24 cellular contexts compared by ENCODE assay signal in the genomic region with DNA sequence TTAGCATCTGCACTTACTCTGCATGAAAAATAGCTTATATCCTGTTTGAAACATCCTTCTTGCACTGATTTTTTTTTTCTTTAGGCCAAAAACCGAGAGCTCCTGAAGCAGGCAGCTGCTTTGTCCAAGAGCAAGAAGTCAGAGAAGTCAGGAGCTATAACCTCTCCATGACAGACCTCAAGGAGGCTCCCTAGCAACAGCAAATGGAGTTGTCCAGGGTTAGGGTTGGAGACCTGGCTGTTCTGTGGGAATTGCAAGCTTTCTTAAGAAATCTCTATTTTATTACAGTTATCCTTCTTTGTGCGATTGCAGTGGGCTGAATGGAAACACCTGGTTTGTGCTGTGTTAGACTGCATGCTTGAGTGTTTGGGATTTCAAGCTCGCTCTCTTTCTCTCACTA. TPM values are rescaled to one million over a fixed set of nuclear protein-coding genes. Genes with fewer than 3 reads are reported as not detected.
A peak's percentile ranks its signal among the peaks of the same experiment; 100 is the strongest.
DNase-seq lines count a peak whose midpoint lies in the region; ATAC-seq and TF ChIP-seq lines count a peak whose summit lies in the region.
"Had no signal": no experiment of that assay in that cellular context is flagged by ENCODE, and none has a peak within 500 bp of the region (broad histone marks: within the 10 kb centered on the region; RNA-seq: fewer than 3 reads in every experiment).

No MANE protein-coding gene starts in this region.

- no peak for TF ChIP-seq POLR2A in GM18505 (IDR thresholded peaks at IDR 0.05; ENCODE audit: borderline replicate concordance, extremely low read depth, insufficient read depth, insufficient read length)

- in situ Hi-C loops in G401 (cut with HindIII; ENCODE audit: low sequenced_read_pairs) (no loop called here), KBM-7 (cut with MboI; ENCODE audit: low pct_unique_long_range_greater_than_20kb, low sequenced_read_pairs) (no loop called here)

- no peaks in the 10 kb centered on the region for H3K27me3 Mint-ChIP-seq in endodermal cell (ENCODE audit: insufficient read depth)
- H3K27me3 Mint-ChIP-seq: B cell; dendritic cell treated with granulocyte-macrophage colony-stimulating factor and Interleukin-4, amounts not matched to agents 40 ng/mL and 50 ng/mL, for 4 days had no signal

- TF ChIP-seq CTCF in endodermal cell (conservative IDR thresholded peaks at IDR 0.05) (peak; percentile 53), lower lobe of right lung (IDR thresholded peaks at IDR 0.05) (peak; percentile 10), colonic mucosa (IDR thresholded peaks at IDR 0.05) (no peak)

- H3K9me3 ChIP-seq in endodermal cell (ENCODE audit: control insufficient read depth, low read length): no peaks in the 10 kb centered on the region
- no peaks in the 10 kb centered on the region for H3K9me3 ChIP-seq in lower lobe of right lung
- H3K9me3 ChIP-seq in colonic mucosa: no peaks in the 10 kb centered on the region
- H3K9me3 ChIP-seq: body of pancreas, MG63 had no signal

- no peaks in the 10 kb centered on the region for H3K9me3 Mint-ChIP-seq in endodermal cell
- H3K9me3 Mint-ChIP-seq: activated naive CD4-positive, alpha-beta T cell treated with anti-CD3 and anti-CD28 coated beads, Interleukin-2, amount 50 U/mL, for 72 hours; dendritic cell treated with granulocyte-macrophage colony-stimulating factor and Interleukin-4, amounts not matched to agents 40 ng/mL and 50 ng/mL, for 4 days; natural killer cell had no signal

- H3K27me3 ChIP-seq in endodermal cell (ENCODE audit: control insufficient read depth, insufficient read depth, low read length, poor library complexity, severe bottlenecking): no peaks in the 10 kb centered on the region
- no peaks in the 10 kb centered on the region for H3K27me3 ChIP-seq in lower lobe of right lung (ENCODE audit: low read depth)
- H3K27me3 ChIP-seq in colonic mucosa: no peaks in the 10 kb centered on the region
- H3K27me3 ChIP-seq: body of pancreas, MG63 had no signal

- no peak overlapping the region for H3K4me3 Mint-ChIP-seq in endodermal cell
- H3K4me3 Mint-ChIP-seq: B cell; dendritic cell treated with granulocyte-macrophage colony-stimulating factor and Interleukin-4, amounts not matched to agents 40 ng/mL and 50 ng/mL, for 4 days; natural killer cell had no signal

- H3K27ac ChIP-seq in endodermal cell (ENCODE audit: low read depth, low read length) (no peak overlapping the region), lower lobe of right lung (no peak overlapping the region), colonic mucosa (no peak overlapping the region)
- H3K27ac ChIP-seq: body of pancreas had no signal

- peaks cover 23% of the 10 kb centered on the region for H3K36me3 Mint-ChIP-seq in endodermal cell (ENCODE audit: low read depth)
- H3K36me3 Mint-ChIP-seq: activated naive CD4-positive, alpha-beta T cell treated with anti-CD3 and anti-CD28 coated beads, Interleukin-2, amount 50 U/mL, for 72 hours had no signal

- H3K36me3 ChIP-seq in endodermal cell (ENCODE audit: control insufficient read depth, insufficient read depth, low read length) (peaks cover 23% of the 10 kb centered on the region), lower lobe of right lung (peaks cover 65% of the 10 kb centered on the region), colonic mucosa (no peaks in the 10 kb centered on the region)

- H3K4me1 ChIP-seq in endodermal cell (ENCODE audit: control insufficient read depth, insufficient read depth, low read length) (no peaks in the 10 kb centered on the region), lower lobe of right lung (peaks cover 2% of the 10 kb centered on the region), colonic mucosa (no peaks in the 10 kb centered on the region)
- H3K4me1 ChIP-seq: body of pancreas had no signal

- 90 to 100% methylated on average over 1 to 3 of the region's 3 CpGs for WGBS in endodermal cell (ENCODE audit: insufficient coverage in 1 of 2, insufficient read length in 1 of 2), 2 experiments

- H3K9ac ChIP-seq in endodermal cell (ENCODE audit: extremely low read depth, low read length, poor library complexity, severe bottlenecking): no peak overlapping the region
- no peak overlapping the region for H3K9ac ChIP-seq in colonic mucosa (ENCODE audit: low read depth in 2 of 2, low read length in 2 of 2)

- no peak overlapping the region for H3K4me3 ChIP-seq in endodermal cell (ENCODE audit: low read length)
- H3K4me3 ChIP-seq in lower lobe of right lung: no peak overlapping the region
- no peak overlapping the region for H3K4me3 ChIP-seq in colonic mucosa
- H3K4me3 ChIP-seq: body of pancreas, MG63 had no signal

- H3K4me1 Mint-ChIP-seq in endodermal cell: peaks cover 2% of the 10 kb centered on the region
- H3K4me1 Mint-ChIP-seq: B cell, natural killer cell had no signal

- no peak overlapping the region for H3K27ac Mint-ChIP-seq in endodermal cell
- H3K27ac Mint-ChIP-seq: B cell; dendritic cell treated with granulocyte-macrophage colony-stimulating factor and Interleukin-4, amounts not matched to agents 40 ng/mL and 50 ng/mL, for 4 days; natural killer cell had no signal

- ATAC-seq in lower lobe of right lung: no peak
- no peak for ATAC-seq in GM18505 (IDR thresholded peaks at IDR 0.05; ENCODE audit: unreplicated experiment)
- ATAC-seq: activated naive CD4-positive, alpha-beta T cell treated with anti-CD3 and anti-CD28 coated beads, Interleukin-2, amount 50 U/mL, for 72 hours; body of pancreas; natural killer cell had no signal

- peak; percentile 9 for DNase-seq in G401 (ENCODE audit: low spot score)
- peak; percentile 7 for DNase-seq in KBM-7
- no peak for DNase-seq in endodermal cell
- DNase-seq in lower lobe of right lung: no peak
- no peak for DNase-seq in colonic mucosa
- no peak for DNase-seq in medulla oblongata (ENCODE audit: extremely low spot score)
- DNase-seq: activated CD4-positive, alpha-beta T cell treated with anti-CD3 and anti-CD28 coated beads, Interleukin-2, amount 50 U/mL, for 48 hours; activated T-cell treated with anti-CD3 and anti-CD28 coated beads for 4 hours; body of pancreas; Calu3; head of caudate nucleus; mesenchymal stem cell; MG63; natural killer cell; NCI-H1694; posterior cingulate gyrus; RPMI8226; stimulated activated CD4-positive, alpha-beta T cell treated with anti-CD3 and anti-CD28 coated beads, Interleukin-4, amount 100 ng/mL, for 4 hours; substantia nigra; SW 1271 had no signal

- intact Hi-C loops in lower lobe of right lung (cut with DNase I) (no loop called here), colonic mucosa (cut with DNase I) (no loop called here)

RNA-seq across cellular contexts. Expression of gene STX12, which starts 12.6 kb away (rescaled TPM):
- 13.3 and 18.6 TPM in 2 replicates for total RNA-seq in G401 (2014; rRNA removed; shearing (Covaris generic))
- total RNA-seq in endodermal cell (10 to 100 TPM; 19.5 to 23.3 TPM), lower lobe of right lung (91.0 TPM), colonic mucosa (10 to 100 TPM; 49.2 to 65.0 TPM)
- 30.7 TPM for polyA plus RNA-seq in endodermal cell (2013, experiment 1 of 2)
- polyA plus RNA-seq in endodermal cell (2013, experiment 2 of 2): 31.6 TPM

RNA-seq across cellular contexts. Expression of gene FAM76A, which starts 34.6 kb away (rescaled TPM):
- 13.6 and 32.1 TPM in 2 replicates for total RNA-seq in G401 (2014; rRNA removed; shearing (Covaris generic))
- total RNA-seq in endodermal cell (10 to 100 TPM; 13.0 to 14.7 TPM), lower lobe of right lung (18.0 TPM), colonic mucosa (10 to 100 TPM; 10.5 to 11.3 TPM)
- polyA plus RNA-seq in endodermal cell (2013, experiment 1 of 2): 11.1 TPM
- polyA plus RNA-seq in endodermal cell (2013, experiment 2 of 2): 10.6 TPM

Comparison
In these comparisons a context has a peak if more than half of its experiments do, and no peak if none do; other contexts are left out.
1. DNase-seq: peak in G401 (single experiment) and KBM-7 (single experiment); none in endodermal cell (single experiment), lower lobe of right lung (single experiment), colonic mucosa (single experiment) and medulla oblongata (single experiment).